8 cellular contexts compared by ENCODE assay signal in the genomic region with DNA sequence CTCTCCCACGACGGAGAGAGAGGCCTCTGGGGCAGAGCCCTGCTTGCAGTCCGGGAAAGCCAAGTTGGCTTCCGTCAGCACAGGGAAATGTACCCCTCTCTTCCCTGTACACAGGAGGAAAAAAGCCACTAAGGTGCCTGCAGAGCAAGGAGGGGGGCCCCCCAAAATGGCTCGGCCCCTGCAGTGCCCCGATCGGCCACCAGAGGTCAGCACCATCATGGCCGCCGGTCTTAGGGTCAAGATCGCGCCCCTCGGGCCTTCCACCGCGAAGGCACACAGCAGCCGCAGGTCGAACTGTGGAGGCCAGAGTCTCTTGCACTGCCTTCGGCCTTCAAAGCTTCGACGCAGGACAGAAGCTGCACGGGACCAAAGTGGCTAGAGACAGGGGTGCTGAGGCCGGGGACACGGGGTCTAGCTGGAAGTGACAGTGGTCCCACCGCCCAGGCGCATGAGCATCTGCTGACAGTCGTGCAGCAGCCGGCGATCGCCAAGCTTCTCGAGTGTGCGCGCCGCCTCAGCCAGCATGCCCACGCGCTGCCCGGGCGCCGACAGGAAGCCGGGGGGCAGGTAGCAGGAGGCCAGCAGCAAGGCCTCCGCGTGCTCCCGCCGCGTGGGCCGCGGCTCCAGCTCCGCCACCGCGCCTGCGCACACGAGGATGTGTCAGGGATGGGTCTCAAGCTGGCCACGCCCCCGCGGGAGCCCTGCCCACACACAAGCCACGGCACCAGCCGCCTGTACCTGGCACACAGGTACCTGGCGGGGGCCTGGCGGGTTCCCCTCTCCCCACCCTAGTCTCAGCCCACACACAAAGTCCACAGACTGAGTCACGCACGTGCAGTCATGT. TPM values are rescaled to one million over a fixed set of nuclear protein-coding genes. Genes with fewer than 3 reads are reported as not detected.
A peak's percentile ranks its signal among the peaks of the same experiment; 100 is the strongest.
DNase-seq lines count a peak whose midpoint lies in the region; ATAC-seq and TF ChIP-seq lines count a peak whose summit lies in the region.

No MANE protein-coding gene starts in this region.

- no peak for ATAC-seq in HG03469 (IDR thresholded peaks at IDR 0.05; ENCODE audit: unreplicated experiment)

- intact Hi-C loops in CD14-positive monocyte (cut with micrococcal nuclease) (loop anchor here (1.0 to 10.0 kb wide), 3 partner anchors 48 to 225 kb away; partner anchors contain the start of genes ATPAF2 (in 1 of the 2) and GID4 (in 1 of the 2)), spleen (cut with DNase I; ENCODE audit: low total_unique reads) (loop anchor here (2.0 to 10.0 kb wide), 2 partner anchors 48 to 102 kb away; no protein-coding TSS in a partner anchor)

- peaks cover 0 to 2% (median 0%) of the 10 kb centered on the region in 7 donors for H3K9me3 Mint-ChIP-seq in CD14-positive monocyte

- DNase-seq in CD14-positive monocyte (ENCODE audit: low spot score): no peak
- DNase-seq in HAP-1 (ENCODE audit: low spot score in 2 of 2): peak; percentile 16 to 81
- DNase-seq in T-helper 22 cell (ENCODE audit: low read depth): peak; percentile 30
- DNase-seq in astrocyte of the cerebellum (ENCODE audit: low read depth): no peak
- DNase-seq in hypothalamus (lab: John Stamatoyannopoulos, UW): peak in 40 of 51 donors; percentile 15 to 82 (median 57)
- DNase-seq in spleen: peak; percentile 92
- DNase-seq in GF-D8 (lab: John Stamatoyannopoulos, UW): no peak

- H3K4me3 Mint-ChIP-seq in CD14-positive monocyte: no peak overlapping the region

- no peaks in the 10 kb centered on the region for H3K4me1 Mint-ChIP-seq in CD14-positive monocyte

- H3K4me3 ChIP-seq in HAP-1: no peak overlapping the region
- H3K4me3 ChIP-seq in astrocyte of the cerebellum (ENCODE audit: low read depth, low read length): no peak overlapping the region
- no peak overlapping the region for H3K4me3 ChIP-seq in spleen

- 54 to 78% (median 67%) methylated on average over 8 to 59 of the region's 59 CpGs for WGBS in spleen, 5 donors

- in situ Hi-C loops in HAP-1 (cut with MboI; ENCODE audit: low sequenced_read_pairs) (loop anchor here (5.0 kb wide), 1 partner anchor 50 kb away; no protein-coding TSS in a partner anchor), astrocyte of the cerebellum (cut with HindIII; ENCODE audit: low sequenced_read_pairs) (no loop called here)

- TF ChIP-seq POLR2A in spleen (IDR thresholded peaks at IDR 0.05): peak in 1 of 3 donors; percentile 20

- H3K4me1 ChIP-seq in HAP-1 (peaks cover 9% of the 10 kb centered on the region), spleen (peaks cover 9 to 67% (median 20%) of the 10 kb centered on the region in 6 donors)

- H3K27ac ChIP-seq in spleen: peak overlapping the region in 7 of 8 donors; percentile 1 to 57 (median 26)

- peak; percentile 100 for TF ChIP-seq CTCF in CD14-positive monocyte (IDR thresholded peaks at IDR 0.05)
- peak; percentile 96 for TF ChIP-seq CTCF in astrocyte of the cerebellum (IDR thresholded peaks at IDR 0.05; ENCODE audit: low read depth, low read length, missing control alignments)
- peak; percentile 95 to 100 (median 99) for TF ChIP-seq CTCF in spleen (IDR thresholded peaks at IDR 0.05 in 8 of 11, conservative IDR thresholded peaks at IDR 0.05 in 3 of 11)

- peaks cover 71% of the 10 kb centered on the region for H3K36me3 ChIP-seq in HAP-1 (replicated peaks)
- H3K36me3 ChIP-seq in spleen: peaks cover 0 to 95% (median 51%) of the 10 kb centered on the region in 6 donors

- peaks cover 0 to 3% (median 3%) of the 10 kb centered on the region in 3 donors for H3K27me3 Mint-ChIP-seq in CD14-positive monocyte (ENCODE audit: low read depth in 3 of 3)

- H3K27me3 ChIP-seq in HAP-1 (ENCODE audit: low read depth) (no peaks in the 10 kb centered on the region), spleen (replicated peaks in 1 of 7) (no peaks in the 10 kb centered on the region)

- H3K27ac Mint-ChIP-seq in CD14-positive monocyte: peak overlapping the region in 2 of 7 donors; percentile 15 to 50

- H3K36me3 Mint-ChIP-seq in CD14-positive monocyte: peaks cover 46 to 66% of the 10 kb centered on the region in 2 donors

- H3K9me3 ChIP-seq in HAP-1 (no peaks in the 10 kb centered on the region), spleen (no peaks in the 10 kb centered on the region)

RNA-seq across cellular contexts. Expression of gene SREBF1, which starts 24.4 kb away (rescaled TPM):
- 10 to 100 TPM in 1 of 2 donors, 1 to 10 TPM in 1; 7.6 to 10.5 TPM for polyA plus RNA-seq in CD14-positive monocyte
- 10 to 100 TPM; 35.4 to 74.8 (median 56.7) TPM for total RNA-seq in spleen
- polyA plus RNA-seq in spleen: 10 to 100 TPM; 25.0 to 38.2 (median 33.7) TPM

Comparison
In these comparisons a context has a peak if more than half of its experiments do, and no peak if none do; other contexts are left out.
1. DNase-seq: peak in HAP-1 (2 of 2), T-helper 22 cell (single experiment), hypothalamus (40 of 51) and spleen (single experiment); none in CD14-positive monocyte (single experiment), astrocyte of the cerebellum (single experiment) and GF-D8 (single experiment).
2. Peak in every context shown above with its lines, with median percentiles within 50 percentile points of each other: CTCF ChIP-seq.